Comparison of ENCODE assay signal across 8 cellular contexts in the genomic region with DNA sequence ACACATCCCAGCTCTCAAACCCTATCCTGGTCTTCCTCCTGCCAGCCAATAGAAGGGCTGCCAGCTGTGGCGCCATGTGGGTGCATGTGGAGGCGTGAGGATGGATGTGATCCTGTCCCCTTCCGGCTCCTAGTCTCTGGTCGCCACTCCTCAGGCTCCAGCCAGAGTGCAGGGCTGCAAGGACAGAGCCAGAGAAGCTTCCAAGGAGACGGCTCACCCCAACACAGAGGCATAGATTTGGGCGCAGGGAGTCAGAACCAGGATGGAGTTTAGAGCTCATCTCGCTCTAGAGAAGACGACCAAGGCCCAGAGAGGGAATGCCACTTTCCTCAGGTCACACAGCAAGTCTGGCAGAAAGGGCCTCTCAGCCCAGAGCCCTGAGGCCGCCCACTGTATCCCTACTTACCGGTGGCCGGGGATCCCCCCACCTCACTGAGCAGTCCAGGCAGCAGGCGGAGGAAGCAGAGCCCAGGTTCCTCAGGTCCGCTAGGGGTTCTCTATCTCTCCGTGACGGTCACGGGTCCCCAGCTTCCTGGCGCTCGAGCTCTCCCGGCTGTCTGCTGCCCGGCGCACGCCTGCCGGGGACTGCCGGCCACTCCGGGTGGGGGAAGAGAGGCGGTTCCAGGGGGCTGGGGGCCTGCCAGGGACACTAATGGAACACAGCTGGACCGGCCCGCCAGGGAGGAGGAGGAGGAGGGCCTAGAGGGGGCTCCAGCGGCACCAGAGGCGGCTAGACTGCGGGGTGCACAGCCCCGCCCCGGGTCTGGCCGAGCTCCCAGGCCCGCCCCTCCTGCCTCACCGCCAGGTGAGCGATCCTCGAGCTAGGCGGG. TPM values are rescaled to one million over a fixed set of nuclear protein-coding genes. Genes with fewer than 3 reads are reported as not detected.
A peak's percentile ranks its signal among the peaks of the same experiment; 100 is the strongest.
DNase-seq lines count a peak whose midpoint lies in the region; ATAC-seq and TF ChIP-seq lines count a peak whose summit lies in the region.

A gene (minus strand): TSS at position 587 of the 830 bp plus-strand sequence. CDS start 1,824 bp downstream, outside the sequence.

- no peaks in the 10 kb centered on the region for H3K36me3 ChIP-seq in kidney epithelial cell (ENCODE audit: control insufficient read depth, insufficient read depth, low read length)

- no peak for ATAC-seq in stimulated activated memory B cell treated with anti-CD40 and anti-IgM and Interleukin-4, amounts not matched to agents 10 μg/mL and 1 μg/mL and 100 μg/mL, for 72 hours
- no peak for ATAC-seq in HG02840 (IDR thresholded peaks at IDR 0.05; ENCODE audit: low FRiP score, unreplicated experiment)

- H3K27ac ChIP-seq in caudate nucleus (ENCODE audit: low read depth, low read length) = peak within 1 kb of the TSS; percentile 59

- peak within 1 kb of the TSS; percentile 16 for H3K4me3 Mint-ChIP-seq in activated naive CD4-positive, alpha-beta T cell treated with anti-CD3 and anti-CD28 coated beads for 36 hours
- peak within 1 kb of the TSS; percentile 22 for H3K4me3 Mint-ChIP-seq in stimulated activated memory B cell treated with anti-CD40 and anti-IgM and Interleukin-4, amounts not matched to agents 10 μg/mL and 1 μg/mL and 100 μg/mL, for 72 hours

- intact Hi-C loops in activated naive CD4-positive, alpha-beta T cell treated with anti-CD3 and anti-CD28 coated beads for 36 hours (cut with micrococcal nuclease) = loop anchor here (2.0 kb wide), 1 partner anchor 85 kb away; no protein-coding TSS in a partner anchor

- TF ChIP-seq CTCF in kidney epithelial cell (IDR thresholded peaks at IDR 0.05; ENCODE audit: insufficient read depth, low read length, poor library complexity, severe bottlenecking) = no peak

- CTCF ChIA-PET in activated naive CD4-positive, alpha-beta T cell treated with anti-CD3 and anti-CD28 coated beads for 36 hours (lab: Charles Lee) = interaction anchor here (0.6 to 2.8 kb wide), 5 partner anchors 13 to 139 kb away, joined by 3 to 16 read pairs (median 4); no protein-coding TSS in a partner anchor

- H3K27ac Mint-ChIP-seq in activated naive CD4-positive, alpha-beta T cell treated with anti-CD3 and anti-CD28 coated beads for 36 hours = no peak within 1 kb of the TSS
- H3K27ac Mint-ChIP-seq in stimulated activated memory B cell treated with anti-CD40 and anti-IgM and Interleukin-4, amounts not matched to agents 10 μg/mL and 1 μg/mL and 100 μg/mL, for 72 hours = peak within 1 kb of the TSS; percentile 58

- no peak for DNase-seq in activated naive CD4-positive, alpha-beta T cell treated with anti-CD3 and anti-CD28 coated beads for 36 hours
- DNase-seq in activated naive CD4-positive, alpha-beta T cell treated with anti-CD3 and anti-CD28 coated beads, Interleukin-2, amount 50 U/mL, for 16 hours = no peak
- DNase-seq in caudate nucleus (lab: John Stamatoyannopoulos, UW) = peak in 52 of 61 donors; percentile 15 to 88 (median 52)
- no peak for DNase-seq in kidney epithelial cell (ENCODE audit: low read depth)
- no peak for DNase-seq in activated CD4-positive, CD25-positive, alpha-beta regulatory T cell (lab: John Stamatoyannopoulos, UW)
- DNase-seq in KBM-7 = no peak

- H3K4me1 Mint-ChIP-seq in activated naive CD4-positive, alpha-beta T cell treated with anti-CD3 and anti-CD28 coated beads for 36 hours (ENCODE audit: low read depth) = peaks cover 38% of the 10 kb centered on the region
- peaks cover 70% of the 10 kb centered on the region for H3K4me1 Mint-ChIP-seq in stimulated activated memory B cell treated with anti-CD40 and anti-IgM and Interleukin-4, amounts not matched to agents 10 μg/mL and 1 μg/mL and 100 μg/mL, for 72 hours

- peak within 1 kb of the TSS; percentile 14 for H3K4me3 ChIP-seq in kidney epithelial cell (ENCODE audit: low read depth, low read length)

- H3K9me3 Mint-ChIP-seq in activated naive CD4-positive, alpha-beta T cell treated with anti-CD3 and anti-CD28 coated beads for 36 hours = no peaks in the 10 kb centered on the region
- no peaks in the 10 kb centered on the region for H3K9me3 Mint-ChIP-seq in stimulated activated memory B cell treated with anti-CD40 and anti-IgM and Interleukin-4, amounts not matched to agents 10 μg/mL and 1 μg/mL and 100 μg/mL, for 72 hours

- peaks cover 34% of the 10 kb centered on the region for H3K27me3 Mint-ChIP-seq in activated naive CD4-positive, alpha-beta T cell treated with anti-CD3 and anti-CD28 coated beads for 36 hours (ENCODE audit: low read depth)
- peaks cover 34% of the 10 kb centered on the region for H3K27me3 Mint-ChIP-seq in stimulated activated memory B cell treated with anti-CD40 and anti-IgM and Interleukin-4, amounts not matched to agents 10 μg/mL and 1 μg/mL and 100 μg/mL, for 72 hours

- no peaks in the 10 kb centered on the region for H3K27me3 ChIP-seq in kidney epithelial cell (ENCODE audit: control insufficient read depth, insufficient read depth, low read length)

- in situ Hi-C loops in KBM-7 (cut with MboI; ENCODE audit: low pct_unique_long_range_greater_than_20kb, low sequenced_read_pairs) = no loop called here

- no peaks in the 10 kb centered on the region for H3K36me3 Mint-ChIP-seq in activated naive CD4-positive, alpha-beta T cell treated with anti-CD3 and anti-CD28 coated beads for 36 hours (ENCODE audit: low read depth)
- no peaks in the 10 kb centered on the region for H3K36me3 Mint-ChIP-seq in stimulated activated memory B cell treated with anti-CD40 and anti-IgM and Interleukin-4, amounts not matched to agents 10 μg/mL and 1 μg/mL and 100 μg/mL, for 72 hours

RNA-seq across cellular contexts. Expression of the gene that starts here (rescaled TPM):
- total RNA-seq in activated naive CD4-positive, alpha-beta T cell treated with anti-CD3 and anti-CD28 coated beads for 36 hours = under 1 TPM; 0.17 to 0.47 TPM
- total RNA-seq in kidney epithelial cell = 9.2 and 10.8 TPM in 2 replicates

Comparison
In these comparisons a context has a peak if more than half of its experiments do, and no peak if none do; other contexts are left out.
1. DNase-seq: peak in caudate nucleus (52 of 61); none in activated naive CD4-positive, alpha-beta T cell treated with anti-CD3 and anti-CD28 coated beads for 36 hours (single experiment), activated naive CD4-positive, alpha-beta T cell treated with anti-CD3 and anti-CD28 coated beads, Interleukin-2, amount 50 U/mL, for 16 hours (single experiment), kidney epithelial cell (single experiment), activated CD4-positive, CD25-positive, alpha-beta regulatory T cell (0 of 4) and KBM-7 (single experiment).